ENCODE assay signal across 23 cellular contexts in genomic region chr2:133607679-133608078, GRCh38. TPM values are rescaled to one million over a fixed set of nuclear protein-coding genes. Genes with fewer than 3 reads are reported as not detected.
A peak's percentile ranks its signal among the peaks of the same experiment; 100 is the strongest.
DNase-seq lines count a peak whose midpoint lies in the region; ATAC-seq and TF ChIP-seq lines count a peak whose summit lies in the region.
"Had no signal": no experiment of that assay in that cellular context is flagged by ENCODE, and none has a peak within 500 bp of the region (broad histone marks: within the 10 kb centered on the region; RNA-seq: fewer than 3 reads in every experiment).

No MANE protein-coding gene starts in this region.

- no peak overlapping the region for H3K23ac ChIP-seq in IMR-90 (ENCODE audit: low read depth, low read length)

- TF ChIP-seq RAD21 in IMR-90 (IDR thresholded peaks at IDR 0.05; ENCODE audit: low read length): no peak

- dilution Hi-C loops in IMR-90 (cut with HindIII; ENCODE audit: low sequenced_read_pairs, unreplicated experiment): no loop called here

- no peak overlapping the region for H2BK15ac ChIP-seq in IMR-90 (ENCODE audit: low read depth, low read length)

- no peaks in the 10 kb centered on the region for H3K9me1 ChIP-seq in IMR-90 (ENCODE audit: insufficient read depth, low read length)

- no peaks in the 10 kb centered on the region for H3K36me3 ChIP-seq in IMR-90 (ENCODE audit: control insufficient read depth, insufficient read depth, low read length)
- H3K36me3 ChIP-seq: lower lobe of right lung, right atrium auricular region, uterus had no signal

- no peak overlapping the region for H3K4me3 Mint-ChIP-seq in T-cell
- H3K4me3 Mint-ChIP-seq: activated CD8-positive, alpha-beta T cell treated with anti-CD3 and anti-CD28 coated beads, Interleukin-2, amount 10 ng/mL, durations not matched to agents 7 days and 5 days; effector memory CD8-positive, alpha-beta T cell; H9; immature natural killer cell had no signal

- no peak overlapping the region for H3K56ac ChIP-seq in IMR-90 (ENCODE audit: extremely low read depth, insufficient read depth, low read length)

- no peak overlapping the region for H3K27ac Mint-ChIP-seq in T-cell
- H3K27ac Mint-ChIP-seq: activated CD8-positive, alpha-beta T cell treated with anti-CD3 and anti-CD28 coated beads, Interleukin-2, amount 10 ng/mL, durations not matched to agents 7 days and 5 days; effector memory CD8-positive, alpha-beta T cell; H9; immature natural killer cell had no signal

- no peak overlapping the region for H3K18ac ChIP-seq in IMR-90 (ENCODE audit: low read depth, low read length)

- no TSS peak for BruUV-seq in IMR-90 (replicated peaks; lab: Mats Ljungman, UMichigan)

- intact Hi-C loops in IMR-90 (cut with micrococcal nuclease): no loop called here

- ATAC-seq in IMR-90 (ENCODE audit: low read depth): peak; percentile 45; the same call in 1 of the 2 replicates
- ATAC-seq in HG03108 (IDR thresholded peaks at IDR 0.05; ENCODE audit: unreplicated experiment): no peak
- no peak for ATAC-seq in T-cell (replicated peaks in 1 of 4)
- ATAC-seq: activated CD4-positive, CD25-positive, alpha-beta regulatory T cell treated with anti-CD3 and anti-CD28 coated beads, Interleukin-2, amount 50 U/mL, for 24 hours; activated CD8-positive, alpha-beta T cell treated with anti-CD3 and anti-CD28 coated beads, Interleukin-2, amount 10 ng/mL, durations not matched to agents 7 days and 5 days; effector memory CD8-positive, alpha-beta T cell; lower lobe of right lung had no signal

- no peaks in the 10 kb centered on the region for H3K79me1 ChIP-seq in IMR-90 (ENCODE audit: low read depth in 1 of 2, low read length in 2 of 2)

- in situ Hi-C loops in IMR-90 (cut with MboI; ENCODE audit: low sequenced_read_pairs): no loop called here

- POLR2A ChIA-PET in IMR-90 (lab: Charles Lee; ENCODE audit: unreplicated experiment): no interaction called here
- POLR2A ChIA-PET in T-cell (lab: Charles Lee): no interaction called here

- no peak overlapping the region for H2AK9ac ChIP-seq in IMR-90 (replicated peaks; ENCODE audit: low read depth, low read length, poor library complexity)

- TF ChIP-seq POLR2A in IMR-90 (IDR thresholded peaks at IDR 0.05; ENCODE audit: low read depth, low read length): no peak

- H2BK20ac ChIP-seq in IMR-90 (ENCODE audit: low read depth, low read length): no peak overlapping the region

- H3K27me3 ChIP-seq in IMR-90 (ENCODE audit: control insufficient read depth, insufficient read depth, low read length): no peaks in the 10 kb centered on the region
- H3K27me3 ChIP-seq: right atrium auricular region, uterus had no signal

- no CpG with 5 or more reads among the region's 1 CpG for WGBS in IMR-90 (ENCODE audit: extremely low coverage in 2 of 2, insufficient read length in 1 of 2), 2 experiments

- H2BK5ac ChIP-seq in IMR-90 (ENCODE audit: low read depth, low read length, poor library complexity, severe bottlenecking): no peak overlapping the region

- no peak overlapping the region for H4K8ac ChIP-seq in IMR-90 (ENCODE audit: low read depth in 2 of 2, low read length in 2 of 2)

- DNase-seq in AG09309 (ENCODE audit: low read depth) (peak; percentile 55), IMR-90 (peak; percentile 95), dermis blood vessel endothelial cell (peak; percentile 44), lung microvascular endothelial cell (ENCODE audit: low read depth in 2 of 2) (peak; percentile 3 to 77), LoVo (ENCODE audit: low spot score) (no peak), NCI-H526 (lab: John Stamatoyannopoulos, UW) (no peak), T-cell (no peak)
- DNase-seq: activated CD8-positive, alpha-beta T cell treated with anti-CD3 and anti-CD28 coated beads, Interleukin-2, amount 10 ng/mL, durations not matched to agents 7 days and 5 days; activated naive CD4-positive, alpha-beta T cell; activated T-cell treated with anti-CD3 and anti-CD28 coated beads, Interleukin-2, amount 50 U/mL, for 1 hour; aorta; effector memory CD8-positive, alpha-beta T cell; H9; immature natural killer cell; lower lobe of right lung; NCI-H1436; NCI-H2171; NCI-H69; stimulated activated CD8-positive, alpha-beta memory T cell treated with anti-CD3 and anti-CD28 coated beads, Interleukin-4, amount 100 ng/mL, for 48 hours; uterus had no signal

- peaks cover 0 to 4% (median 4%) of the 10 kb centered on the region in 3 donors for H3K9me3 Mint-ChIP-seq in T-cell
- H3K9me3 Mint-ChIP-seq: H9 had no signal

- H4K91ac ChIP-seq in IMR-90 (ENCODE audit: insufficient read depth, low read depth, low read length): no peak overlapping the region

- no peak overlapping the region for H3K27ac ChIP-seq in IMR-90 (ENCODE audit: insufficient read depth, low read length)
- H3K27ac ChIP-seq: lower lobe of right lung, right atrium auricular region, uterus had no signal

- H4K5ac ChIP-seq in IMR-90 (ENCODE audit: low read depth, low read length): no peak overlapping the region

- no peaks in the 10 kb centered on the region for H4K20me1 ChIP-seq in IMR-90 (ENCODE audit: insufficient read depth, low read length)

- CTCF ChIA-PET in IMR-90 (lab: Yijun Ruan, JAX) (no interaction called here), T-cell (lab: Charles Lee) (no interaction called here)

- no peak overlapping the region for H3K4ac ChIP-seq in IMR-90 (ENCODE audit: low read depth, low read length)

- H2AFZ ChIP-seq in IMR-90 (replicated peaks; ENCODE audit: low read length, poor library complexity): no peak overlapping the region

- TF ChIP-seq CTCF in AG09309 (IDR thresholded peaks at IDR 0.05; ENCODE audit: control insufficient read depth, insufficient read depth, low read depth, low read length, missing control alignments): no peak
- TF ChIP-seq CTCF in IMR-90 (conservative IDR thresholded peaks at IDR 0.05; ENCODE audit: low read depth, low read length): no peak

- no peak overlapping the region for H2AK5ac ChIP-seq in IMR-90 (ENCODE audit: low read depth, low read length)

- H3K4me2 ChIP-seq in IMR-90 (ENCODE audit: low read depth, low read length): no peak overlapping the region

- no peaks in the 10 kb centered on the region for H3K9me3 ChIP-seq in IMR-90 (ENCODE audit: control insufficient read depth, insufficient read depth, low read length)
- H3K9me3 ChIP-seq: lower lobe of right lung, right atrium auricular region, uterus had no signal

- peaks cover 0 to 6% of the 10 kb centered on the region in 2 donors for H3K27me3 Mint-ChIP-seq in T-cell
- H3K27me3 Mint-ChIP-seq: effector memory CD8-positive, alpha-beta T cell had no signal

- no peak overlapping the region for H3K14ac ChIP-seq in IMR-90 (replicated peaks; ENCODE audit: low read depth, low read length)

- no peaks in the 10 kb centered on the region for H3K36me3 Mint-ChIP-seq in T-cell
- H3K36me3 Mint-ChIP-seq: immature natural killer cell had no signal

- H3K4me1 Mint-ChIP-seq in T-cell: no peaks in the 10 kb centered on the region
- H3K4me1 Mint-ChIP-seq: immature natural killer cell had no signal

- no peak overlapping the region for H3K4me3 ChIP-seq in AG09309 (ENCODE audit: control insufficient read depth, low read depth, low read length)
- no peak overlapping the region for H3K4me3 ChIP-seq in IMR-90 (ENCODE audit: insufficient read depth, low read depth, low read length)
- H3K4me3 ChIP-seq: lower lobe of right lung, right atrium auricular region, uterus had no signal

- H3K9ac ChIP-seq in IMR-90 (ENCODE audit: low read depth, low read length): no peak overlapping the region

- peaks cover 7% of the 10 kb centered on the region for H3K4me1 ChIP-seq in IMR-90 (ENCODE audit: control insufficient read depth, insufficient read depth, low read length)
- H3K4me1 ChIP-seq: uterus had no signal

- no peak overlapping the region for H2BK120ac ChIP-seq in IMR-90 (ENCODE audit: low read depth, low read length)

TF ChIP-seq in IMR-90, 13 proteins besides CTCF, POLR2A, EP300 and RAD21:
- TF ChIP-seq CEBPB (IDR thresholded peaks at IDR 0.05; ENCODE audit: low read depth, low read length) (no peak), FOS (IDR thresholded peaks at IDR 0.05; ENCODE audit: low read depth, low read length) (peak; percentile 33)
TF ChIP-seq in IMR-90: peak in this region for 1.

RNA-seq across cellular contexts. Expression of gene NCKAP5, which starts 39.4 kb away (rescaled TPM):
- total RNA-seq in IMR-90 (2012; rRNA removed) (3.9 and 5.3 TPM in 2 replicates), dermis blood vessel endothelial cell (under 0.01 and 0.05 TPM in 2 replicates), lung microvascular endothelial cell (under 0.01 TPM in 2 replicates), T-cell (under 1 TPM in 1 of 5 donors, not detected in 4; 0.06 TPM)
- 2.3 and 2.7 TPM in 2 replicates for polyA plus RNA-seq in IMR-90 (2012; rRNA removed)
- polyA plus RNA-seq in IMR-90 (2012; cell fraction: cytosol; rRNA removed): 0.97 and 1.5 TPM in 2 replicates
- 1.2 and 3.6 TPM in 2 replicates for polyA plus RNA-seq in IMR-90 (2012; cell fraction: nucleus; rRNA removed; ENCODE audit: low replicate concordance)
- total RNA-seq: activated CD8-positive, alpha-beta T cell treated with anti-CD3 and anti-CD28 coated beads, Interleukin-2, amount 10 ng/mL, durations not matched to agents 7 days and 5 days had no signal
- polyA plus RNA-seq: immature natural killer cell had no signal

Comparison
In these comparisons a context has a peak if more than half of its experiments do, and no peak if none do; other contexts are left out.
1. DNase-seq: peak in AG09309 (single experiment), IMR-90 (single experiment), dermis blood vessel endothelial cell (single experiment) and lung microvascular endothelial cell (2 of 2); none in LoVo (single experiment), NCI-H526 (0 of 2) and T-cell (0 of 34).